ENCODE assay signal across 1 cellular context in the genomic region with DNA sequence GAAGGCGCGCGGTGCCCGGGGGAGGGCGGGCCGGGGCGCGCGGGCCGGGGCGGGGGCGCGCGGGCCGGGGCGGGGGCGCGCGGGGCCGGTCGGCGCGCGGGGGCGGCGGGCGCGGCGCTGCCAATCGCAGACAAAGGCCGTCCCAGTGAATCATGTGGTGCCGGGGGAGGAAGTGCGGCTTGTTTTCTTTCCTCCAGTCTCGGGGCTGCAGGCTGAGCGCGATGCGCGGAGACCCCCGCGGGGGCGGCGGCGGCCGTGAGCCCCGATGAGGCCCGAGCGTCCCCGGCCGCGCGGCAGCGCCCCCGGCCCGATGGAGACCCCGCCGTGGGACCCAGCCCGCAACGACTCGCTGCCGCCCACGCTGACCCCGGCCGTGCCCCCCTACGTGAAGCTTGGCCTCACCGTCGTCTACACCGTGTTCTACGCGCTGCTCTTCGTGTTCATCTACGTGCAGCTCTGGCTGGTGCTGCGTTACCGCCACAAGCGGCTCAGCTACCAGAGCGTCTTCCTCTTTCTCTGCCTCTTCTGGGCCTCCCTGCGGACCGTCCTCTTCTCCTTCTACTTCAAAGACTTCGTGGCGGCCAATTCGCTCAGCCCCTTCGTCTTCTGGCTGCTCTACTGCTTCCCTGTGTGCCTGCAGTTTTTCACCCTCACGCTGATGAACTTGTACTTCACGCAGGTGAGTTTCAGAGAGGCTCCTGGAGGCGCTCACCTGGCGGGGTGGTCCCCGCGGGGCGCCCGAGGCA.
A peak's percentile ranks its signal among the peaks of the same experiment; 100 is the strongest.
TF ChIP-seq lines count a peak whose summit lies in the region.

A gene with protein sequence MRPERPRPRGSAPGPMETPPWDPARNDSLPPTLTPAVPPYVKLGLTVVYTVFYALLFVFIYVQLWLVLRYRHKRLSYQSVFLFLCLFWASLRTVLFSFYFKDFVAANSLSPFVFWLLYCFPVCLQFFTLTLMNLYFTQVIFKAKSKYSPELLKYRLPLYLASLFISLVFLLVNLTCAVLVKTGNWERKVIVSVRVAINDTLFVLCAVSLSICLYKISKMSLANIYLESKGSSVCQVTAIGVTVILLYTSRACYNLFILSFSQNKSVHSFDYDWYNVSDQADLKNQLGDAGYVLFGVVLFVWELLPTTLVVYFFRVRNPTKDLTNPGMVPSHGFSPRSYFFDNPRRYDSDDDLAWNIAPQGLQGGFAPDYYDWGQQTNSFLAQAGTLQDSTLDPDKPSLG (plus strand): TSS at position 182 of the 746 bp plus-strand sequence. CDS start 84 bp downstream, at position 266.

TF ChIP-seq in GM12878, 131 proteins besides CTCF, POLR2A, EP300 and RAD21 (continued from another document and continues in another):
- TF ChIP-seq TAF1 (IDR thresholded peaks at IDR 0.05; ENCODE audit: borderline replicate concordance, low read depth, low read length), result peak; percentile 51; the same call in 1 of the 2 replicates
- TF ChIP-seq POLR2AphosphoS2 (IDR thresholded peaks at IDR 0.05; ENCODE audit: low read depth, low read length), result 0 out of 2 replicates have a peak, but pooled peaks have one; percentile 33
- TF ChIP-seq ZNF622 (IDR thresholded peaks at IDR 0.05), result no peak
- TF ChIP-seq, protein P1, sequence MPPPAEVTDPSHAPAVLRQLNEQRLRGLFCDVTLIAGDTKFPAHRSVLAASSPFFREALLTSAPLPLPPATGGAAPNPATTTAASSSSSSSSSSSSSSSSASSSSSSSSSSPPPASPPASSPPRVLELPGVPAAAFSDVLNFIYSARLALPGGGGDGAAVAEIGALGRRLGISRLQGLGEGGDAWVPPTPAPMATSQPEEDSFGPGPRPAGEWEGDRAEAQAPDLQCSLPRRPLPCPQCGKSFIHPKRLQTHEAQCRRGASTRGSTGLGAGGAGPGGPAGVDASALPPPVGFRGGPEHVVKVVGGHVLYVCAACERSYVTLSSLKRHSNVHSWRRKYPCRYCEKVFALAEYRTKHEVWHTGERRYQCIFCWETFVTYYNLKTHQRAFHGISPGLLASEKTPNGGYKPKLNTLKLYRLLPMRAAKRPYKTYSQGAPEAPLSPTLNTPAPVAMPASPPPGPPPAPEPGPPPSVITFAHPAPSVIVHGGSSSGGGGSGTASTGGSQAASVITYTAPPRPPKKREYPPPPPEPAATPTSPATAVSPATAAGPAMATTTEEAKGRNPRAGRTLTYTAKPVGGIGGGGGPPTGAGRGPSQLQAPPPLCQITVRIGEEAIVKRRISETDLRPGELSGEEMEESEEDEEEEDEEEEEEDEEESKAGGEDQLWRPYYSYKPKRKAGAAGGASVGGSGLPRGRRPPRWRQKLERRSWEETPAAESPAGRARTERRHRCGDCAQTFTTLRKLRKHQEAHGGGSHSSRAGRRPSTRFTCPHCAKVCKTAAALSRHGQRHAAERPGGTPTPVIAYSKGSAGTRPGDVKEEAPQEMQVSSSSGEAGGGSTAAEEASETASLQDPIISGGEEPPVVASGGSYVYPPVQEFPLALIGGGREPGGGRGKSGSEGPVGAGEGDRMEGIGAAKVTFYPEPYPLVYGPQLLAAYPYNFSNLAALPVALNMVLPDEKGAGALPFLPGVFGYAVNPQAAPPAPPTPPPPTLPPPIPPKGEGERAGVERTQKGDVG (CRISPR knock-in tag; IDR thresholded peaks at IDR 0.05), result no peak
- TF ChIP-seq WRNIP1 (IDR thresholded peaks at IDR 0.05; ENCODE audit: borderline replicate concordance, low read depth, low read length), result no peak
- TF ChIP-seq BRCA1 (IDR thresholded peaks at IDR 0.05; ENCODE audit: low read depth, low read length), result no peak
- TF ChIP-seq, protein P2, sequence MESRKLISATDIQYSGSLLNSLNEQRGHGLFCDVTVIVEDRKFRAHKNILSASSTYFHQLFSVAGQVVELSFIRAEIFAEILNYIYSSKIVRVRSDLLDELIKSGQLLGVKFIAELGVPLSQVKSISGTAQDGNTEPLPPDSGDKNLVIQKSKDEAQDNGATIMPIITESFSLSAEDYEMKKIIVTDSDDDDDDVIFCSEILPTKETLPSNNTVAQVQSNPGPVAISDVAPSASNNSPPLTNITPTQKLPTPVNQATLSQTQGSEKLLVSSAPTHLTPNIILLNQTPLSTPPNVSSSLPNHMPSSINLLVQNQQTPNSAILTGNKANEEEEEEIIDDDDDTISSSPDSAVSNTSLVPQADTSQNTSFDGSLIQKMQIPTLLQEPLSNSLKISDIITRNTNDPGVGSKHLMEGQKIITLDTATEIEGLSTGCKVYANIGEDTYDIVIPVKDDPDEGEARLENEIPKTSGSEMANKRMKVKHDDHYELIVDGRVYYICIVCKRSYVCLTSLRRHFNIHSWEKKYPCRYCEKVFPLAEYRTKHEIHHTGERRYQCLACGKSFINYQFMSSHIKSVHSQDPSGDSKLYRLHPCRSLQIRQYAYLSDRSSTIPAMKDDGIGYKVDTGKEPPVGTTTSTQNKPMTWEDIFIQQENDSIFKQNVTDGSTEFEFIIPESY (IDR thresholded peaks at IDR 0.05), result no peak
- no peak; a peak in 2 of 3 replicates for TF ChIP-seq EGR1 (IDR thresholded peaks at IDR 0.05; ENCODE audit: borderline replicate concordance in 1 of 2, low read depth in 2 of 2, low read length in 2 of 2)
- peak; percentile 82 for TF ChIP-seq BACH1 (IDR thresholded peaks at IDR 0.05; ENCODE audit: borderline replicate concordance)
- TF ChIP-seq MYC (IDR thresholded peaks at IDR 0.05; ENCODE audit: insufficient read depth, insufficient read length, insufficient replicate concordance, low read length, severe bottlenecking), result no peak
- peak; percentile 45 to 72; a peak in 3 of 4 replicates for TF ChIP-seq BHLHE40 (IDR thresholded peaks at IDR 0.05; ENCODE audit: borderline replicate concordance in 1 of 2, low read depth in 2 of 2, low read length in 1 of 2)
- no peak for TF ChIP-seq ZNF384 (IDR thresholded peaks at IDR 0.05; ENCODE audit: borderline replicate concordance, low read depth, low read length)
- no peak for TF ChIP-seq CHD2 (IDR thresholded peaks at IDR 0.05; ENCODE audit: borderline replicate concordance, low read depth, low read length)
- TF ChIP-seq SMAD1 (IDR thresholded peaks at IDR 0.05; ENCODE audit: low read depth, partially characterized antibody), result no peak
- no peak for TF ChIP-seq KAT2A (conservative IDR thresholded peaks at IDR 0.05; ENCODE audit: control insufficient read depth, low read depth, low read length)
- TF ChIP-seq, protein P3, sequence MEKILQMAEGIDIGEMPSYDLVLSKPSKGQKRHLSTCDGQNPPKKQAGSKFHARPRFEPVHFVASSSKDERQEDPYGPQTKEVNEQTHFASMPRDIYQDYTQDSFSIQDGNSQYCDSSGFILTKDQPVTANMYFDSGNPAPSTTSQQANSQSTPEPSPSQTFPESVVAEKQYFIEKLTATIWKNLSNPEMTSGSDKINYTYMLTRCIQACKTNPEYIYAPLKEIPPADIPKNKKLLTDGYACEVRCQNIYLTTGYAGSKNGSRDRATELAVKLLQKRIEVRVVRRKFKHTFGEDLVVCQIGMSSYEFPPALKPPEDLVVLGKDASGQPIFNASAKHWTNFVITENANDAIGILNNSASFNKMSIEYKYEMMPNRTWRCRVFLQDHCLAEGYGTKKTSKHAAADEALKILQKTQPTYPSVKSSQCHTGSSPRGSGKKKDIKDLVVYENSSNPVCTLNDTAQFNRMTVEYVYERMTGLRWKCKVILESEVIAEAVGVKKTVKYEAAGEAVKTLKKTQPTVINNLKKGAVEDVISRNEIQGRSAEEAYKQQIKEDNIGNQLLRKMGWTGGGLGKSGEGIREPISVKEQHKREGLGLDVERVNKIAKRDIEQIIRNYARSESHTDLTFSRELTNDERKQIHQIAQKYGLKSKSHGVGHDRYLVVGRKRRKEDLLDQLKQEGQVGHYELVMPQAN (conservative IDR thresholded peaks at IDR 0.05), result peak; percentile 94
- no peak for TF ChIP-seq HCFC1 (IDR thresholded peaks at IDR 0.05; ENCODE audit: low read length)
- TF ChIP-seq, protein P4, sequence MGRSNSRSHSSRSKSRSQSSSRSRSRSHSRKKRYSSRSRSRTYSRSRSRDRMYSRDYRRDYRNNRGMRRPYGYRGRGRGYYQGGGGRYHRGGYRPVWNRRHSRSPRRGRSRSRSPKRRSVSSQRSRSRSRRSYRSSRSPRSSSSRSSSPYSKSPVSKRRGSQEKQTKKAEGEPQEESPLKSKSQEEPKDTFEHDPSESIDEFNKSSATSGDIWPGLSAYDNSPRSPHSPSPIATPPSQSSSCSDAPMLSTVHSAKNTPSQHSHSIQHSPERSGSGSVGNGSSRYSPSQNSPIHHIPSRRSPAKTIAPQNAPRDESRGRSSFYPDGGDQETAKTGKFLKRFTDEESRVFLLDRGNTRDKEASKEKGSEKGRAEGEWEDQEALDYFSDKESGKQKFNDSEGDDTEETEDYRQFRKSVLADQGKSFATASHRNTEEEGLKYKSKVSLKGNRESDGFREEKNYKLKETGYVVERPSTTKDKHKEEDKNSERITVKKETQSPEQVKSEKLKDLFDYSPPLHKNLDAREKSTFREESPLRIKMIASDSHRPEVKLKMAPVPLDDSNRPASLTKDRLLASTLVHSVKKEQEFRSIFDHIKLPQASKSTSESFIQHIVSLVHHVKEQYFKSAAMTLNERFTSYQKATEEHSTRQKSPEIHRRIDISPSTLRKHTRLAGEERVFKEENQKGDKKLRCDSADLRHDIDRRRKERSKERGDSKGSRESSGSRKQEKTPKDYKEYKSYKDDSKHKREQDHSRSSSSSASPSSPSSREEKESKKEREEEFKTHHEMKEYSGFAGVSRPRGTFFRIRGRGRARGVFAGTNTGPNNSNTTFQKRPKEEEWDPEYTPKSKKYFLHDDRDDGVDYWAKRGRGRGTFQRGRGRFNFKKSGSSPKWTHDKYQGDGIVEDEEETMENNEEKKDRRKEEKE (IDR thresholded peaks at IDR 0.05), result peak; percentile 74
- no peak for TF ChIP-seq CREM (IDR thresholded peaks at IDR 0.05; ENCODE audit: low read depth)
- TF ChIP-seq, protein P5, sequence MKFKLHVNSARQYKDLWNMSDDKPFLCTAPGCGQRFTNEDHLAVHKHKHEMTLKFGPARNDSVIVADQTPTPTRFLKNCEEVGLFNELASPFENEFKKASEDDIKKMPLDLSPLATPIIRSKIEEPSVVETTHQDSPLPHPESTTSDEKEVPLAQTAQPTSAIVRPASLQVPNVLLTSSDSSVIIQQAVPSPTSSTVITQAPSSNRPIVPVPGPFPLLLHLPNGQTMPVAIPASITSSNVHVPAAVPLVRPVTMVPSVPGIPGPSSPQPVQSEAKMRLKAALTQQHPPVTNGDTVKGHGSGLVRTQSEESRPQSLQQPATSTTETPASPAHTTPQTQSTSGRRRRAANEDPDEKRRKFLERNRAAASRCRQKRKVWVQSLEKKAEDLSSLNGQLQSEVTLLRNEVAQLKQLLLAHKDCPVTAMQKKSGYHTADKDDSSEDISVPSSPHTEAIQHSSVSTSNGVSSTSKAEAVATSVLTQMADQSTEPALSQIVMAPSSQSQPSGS (IDR thresholded peaks at IDR 0.05; ENCODE audit: low read length), result no peak
- TF ChIP-seq, protein P6, sequence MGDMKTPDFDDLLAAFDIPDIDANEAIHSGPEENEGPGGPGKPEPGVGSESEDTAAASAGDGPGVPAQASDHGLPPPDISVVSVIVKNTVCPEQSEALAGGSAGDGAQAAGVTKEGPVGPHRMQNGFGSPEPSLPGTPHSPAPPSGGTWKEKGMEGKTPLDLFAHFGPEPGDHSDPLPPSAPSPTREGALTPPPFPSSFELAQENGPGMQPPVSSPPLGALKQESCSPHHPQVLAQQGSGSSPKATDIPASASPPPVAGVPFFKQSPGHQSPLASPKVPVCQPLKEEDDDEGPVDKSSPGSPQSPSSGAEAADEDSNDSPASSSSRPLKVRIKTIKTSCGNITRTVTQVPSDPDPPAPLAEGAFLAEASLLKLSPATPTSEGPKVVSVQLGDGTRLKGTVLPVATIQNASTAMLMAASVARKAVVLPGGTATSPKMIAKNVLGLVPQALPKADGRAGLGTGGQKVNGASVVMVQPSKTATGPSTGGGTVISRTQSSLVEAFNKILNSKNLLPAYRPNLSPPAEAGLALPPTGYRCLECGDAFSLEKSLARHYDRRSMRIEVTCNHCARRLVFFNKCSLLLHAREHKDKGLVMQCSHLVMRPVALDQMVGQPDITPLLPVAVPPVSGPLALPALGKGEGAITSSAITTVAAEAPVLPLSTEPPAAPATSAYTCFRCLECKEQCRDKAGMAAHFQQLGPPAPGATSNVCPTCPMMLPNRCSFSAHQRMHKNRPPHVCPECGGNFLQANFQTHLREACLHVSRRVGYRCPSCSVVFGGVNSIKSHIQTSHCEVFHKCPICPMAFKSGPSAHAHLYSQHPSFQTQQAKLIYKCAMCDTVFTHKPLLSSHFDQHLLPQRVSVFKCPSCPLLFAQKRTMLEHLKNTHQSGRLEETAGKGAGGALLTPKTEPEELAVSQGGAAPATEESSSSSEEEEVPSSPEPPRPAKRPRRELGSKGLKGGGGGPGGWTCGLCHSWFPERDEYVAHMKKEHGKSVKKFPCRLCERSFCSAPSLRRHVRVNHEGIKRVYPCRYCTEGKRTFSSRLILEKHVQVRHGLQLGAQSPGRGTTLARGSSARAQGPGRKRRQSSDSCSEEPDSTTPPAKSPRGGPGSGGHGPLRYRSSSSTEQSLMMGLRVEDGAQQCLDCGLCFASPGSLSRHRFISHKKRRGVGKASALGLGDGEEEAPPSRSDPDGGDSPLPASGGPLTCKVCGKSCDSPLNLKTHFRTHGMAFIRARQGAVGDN (IDR thresholded peaks at IDR 0.05), result peak; percentile 82
- peak; percentile 48 for TF ChIP-seq MXI1 (IDR thresholded peaks at IDR 0.05; ENCODE audit: low read depth, low read length)
- TF ChIP-seq KLF5 (IDR thresholded peaks at IDR 0.05; ENCODE audit: partially characterized antibody), result peak; percentile 88
- peak; percentile 13; the same call in 1 of the 2 replicates for TF ChIP-seq JUND (IDR thresholded peaks at IDR 0.05; ENCODE audit: low read depth, low read length)
- no peak for TF ChIP-seq ZBED1 (IDR thresholded peaks at IDR 0.05; ENCODE audit: borderline replicate concordance)
- no peak for TF ChIP-seq CBX3 (IDR thresholded peaks at IDR 0.05; ENCODE audit: borderline replicate concordance, low read depth)
- no peak for TF ChIP-seq POU2F2 (IDR thresholded peaks at IDR 0.05; ENCODE audit: borderline replicate concordance, low read depth, low read length)
- TF ChIP-seq TARDBP (IDR thresholded peaks at IDR 0.05; ENCODE audit: borderline replicate concordance), result no peak
- TF ChIP-seq TCF12 (IDR thresholded peaks at IDR 0.05; ENCODE audit: low read depth, low read length), result no peak
- TF ChIP-seq ZNF24 (IDR thresholded peaks at IDR 0.05), result peak; percentile 46; the same call in 1 of the 2 replicates
- TF ChIP-seq, protein P7, sequence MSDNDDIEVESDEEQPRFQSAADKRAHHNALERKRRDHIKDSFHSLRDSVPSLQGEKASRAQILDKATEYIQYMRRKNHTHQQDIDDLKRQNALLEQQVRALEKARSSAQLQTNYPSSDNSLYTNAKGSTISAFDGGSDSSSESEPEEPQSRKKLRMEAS (IDR thresholded peaks at IDR 0.05; ENCODE audit: low read depth, low read length), result 0 out of 2 replicates have a peak, but pooled peaks have one; percentile 21
- 0 out of 2 replicates have a peak, but pooled peaks have one; percentile 24 for TF ChIP-seq RCOR1 (conservative IDR thresholded peaks at IDR 0.05; ENCODE audit: low read depth, low read length)
- TF ChIP-seq STAT1 (conservative IDR thresholded peaks at IDR 0.05), result peak; percentile 30; the same call in 1 of the 2 replicates
- TF ChIP-seq DPF2 (IDR thresholded peaks at IDR 0.05), result peak; percentile 94
- TF ChIP-seq, protein P8, sequence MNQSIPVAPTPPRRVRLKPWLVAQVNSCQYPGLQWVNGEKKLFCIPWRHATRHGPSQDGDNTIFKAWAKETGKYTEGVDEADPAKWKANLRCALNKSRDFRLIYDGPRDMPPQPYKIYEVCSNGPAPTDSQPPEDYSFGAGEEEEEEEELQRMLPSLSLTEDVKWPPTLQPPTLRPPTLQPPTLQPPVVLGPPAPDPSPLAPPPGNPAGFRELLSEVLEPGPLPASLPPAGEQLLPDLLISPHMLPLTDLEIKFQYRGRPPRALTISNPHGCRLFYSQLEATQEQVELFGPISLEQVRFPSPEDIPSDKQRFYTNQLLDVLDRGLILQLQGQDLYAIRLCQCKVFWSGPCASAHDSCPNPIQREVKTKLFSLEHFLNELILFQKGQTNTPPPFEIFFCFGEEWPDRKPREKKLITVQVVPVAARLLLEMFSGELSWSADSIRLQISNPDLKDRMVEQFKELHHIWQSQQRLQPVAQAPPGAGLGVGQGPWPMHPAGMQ (IDR thresholded peaks at IDR 0.05; ENCODE audit: borderline replicate concordance), result no peak
- no peak for TF ChIP-seq STAT3 (IDR thresholded peaks at IDR 0.05; ENCODE audit: low read depth, low read length)
- TF ChIP-seq RUNX3 (IDR thresholded peaks at IDR 0.05; ENCODE audit: low read length), result 0 out of 2 replicates have a peak, but pooled peaks have one; percentile 26
